Comparison of ENCODE assay signal across 31 cellular contexts in the genomic region with DNA sequence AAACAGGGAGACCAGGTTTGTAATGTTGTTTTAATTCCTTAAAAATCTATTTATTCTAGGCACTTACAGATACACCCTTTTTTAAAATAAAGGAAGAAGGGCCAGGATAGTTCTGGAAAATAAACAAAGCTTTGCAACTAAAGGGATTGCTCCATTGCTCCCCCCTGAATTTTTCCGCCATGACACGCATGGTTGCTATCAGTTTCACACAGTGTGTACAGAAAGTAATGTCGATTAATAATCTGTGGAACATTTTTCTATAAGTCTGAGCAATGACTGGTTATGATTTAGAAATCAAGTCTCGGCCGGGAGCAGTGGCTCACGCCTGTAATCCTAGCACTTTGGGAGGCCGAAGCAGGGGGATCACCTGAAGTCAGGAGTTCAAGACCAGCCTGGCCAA.
"Had no signal": no experiment of that assay in that cellular context is flagged by ENCODE, and none has a peak within 500 bp of the region (broad histone marks: within the 10 kb centered on the region; RNA-seq: fewer than 3 reads in every experiment).

No MANE protein-coding gene starts in this region.

- H3K27ac Mint-ChIP-seq: activated CD4-positive, alpha-beta T cell treated with anti-CD3 and anti-CD28 coated beads, Interleukin-2, amount 10 ng/mL, durations not matched to agents 24 days and 14 days; activated CD8-positive, alpha-beta T cell treated with anti-CD3 and anti-CD28 coated beads for 36 hours; activated naive CD4-positive, alpha-beta T cell treated with anti-CD3 and anti-CD28 coated beads for 36 hours; activated naive CD4-positive, alpha-beta T cell treated with anti-CD3 and anti-CD28 coated beads, Interleukin-2, amount 50 U/mL, for 72 hours; activated T-cell treated with anti-CD3 and anti-CD28 coated beads, Interleukin-2, amount 50 U/mL, for 72 hours; activated T-helper 2 cell treated with anti-CD3 and anti-CD28 coated beads, Interferon-gamma antibody, Interleukin-2, Interleukin-4, amounts not matched to agents 10 μg/mL and 5 μg/mL and 100 μg/mL, durations not matched to agents 14 hours and 24 hours and 36 hours; T-helper 1 cell treated with Interleukin-12 subunit alpha and Interleukin-12 subunit beta and Interleukin-4 antibody, amounts not matched to agents 30 μg/mL and 1 μg/mL, for 36 hours; T-helper 2 cell treated with Interferon-gamma antibody and Interleukin-4, amounts not matched to agents 5 μg/mL and 100 μg/mL, for 36 hours had no signal

- H3K4me3 ChIP-seq: adrenal gland, cardiac muscle cell, Peyer's patch, SJSA1 had no signal

- H3K27ac ChIP-seq: cardiac muscle cell, Peyer's patch, SJSA1 had no signal

- H3K4me1 ChIP-seq: Peyer's patch had no signal

- H3K27me3 ChIP-seq: adrenal gland, cardiac muscle cell, Peyer's patch, SJSA1 had no signal

- H3K4me2 ChIP-seq: SK-N-SH had no signal

- H3K9me3 Mint-ChIP-seq: activated CD4-positive, alpha-beta T cell treated with anti-CD3 and anti-CD28 coated beads, Interleukin-2, amount 10 ng/mL, durations not matched to agents 24 days and 14 days; activated CD8-positive, alpha-beta T cell treated with anti-CD3 and anti-CD28 coated beads for 36 hours; activated naive CD4-positive, alpha-beta T cell treated with anti-CD3 and anti-CD28 coated beads for 36 hours; activated naive CD4-positive, alpha-beta T cell treated with anti-CD3 and anti-CD28 coated beads, Interleukin-2, amount 50 U/mL, for 72 hours; activated T-cell treated with anti-CD3 and anti-CD28 coated beads, Interleukin-2, amount 50 U/mL, for 72 hours; activated T-helper 2 cell treated with anti-CD3 and anti-CD28 coated beads, Interferon-gamma antibody, Interleukin-2, Interleukin-4, amounts not matched to agents 10 μg/mL and 5 μg/mL and 100 μg/mL, durations not matched to agents 14 hours and 24 hours and 36 hours; brain; central memory CD8-positive, alpha-beta T cell; T-helper 1 cell treated with Interleukin-12 subunit alpha and Interleukin-12 subunit beta and Interleukin-4 antibody, amounts not matched to agents 30 μg/mL and 1 μg/mL, for 36 hours; T-helper 2 cell treated with Interferon-gamma antibody and Interleukin-4, amounts not matched to agents 5 μg/mL and 100 μg/mL, for 36 hours had no signal

- H3K36me3 ChIP-seq: adrenal gland, cardiac muscle cell, Peyer's patch, SJSA1 had no signal

- H3K27me3 Mint-ChIP-seq: brain had no signal

- H3K4me3 Mint-ChIP-seq: activated CD4-positive, alpha-beta T cell treated with anti-CD3 and anti-CD28 coated beads, Interleukin-2, amount 10 ng/mL, durations not matched to agents 24 days and 14 days; activated CD8-positive, alpha-beta T cell treated with anti-CD3 and anti-CD28 coated beads for 36 hours; activated naive CD4-positive, alpha-beta T cell treated with anti-CD3 and anti-CD28 coated beads for 36 hours; activated T-cell treated with anti-CD3 and anti-CD28 coated beads, Interleukin-2, amount 50 U/mL, for 72 hours; brain; central memory CD8-positive, alpha-beta T cell; T-helper 1 cell treated with Interleukin-12 subunit alpha and Interleukin-12 subunit beta and Interleukin-4 antibody, amounts not matched to agents 30 μg/mL and 1 μg/mL, for 36 hours; T-helper 2 cell treated with Interferon-gamma antibody and Interleukin-4, amounts not matched to agents 5 μg/mL and 100 μg/mL, for 36 hours had no signal

- DNase-seq: activated CD4-positive, alpha-beta T cell treated with anti-CD3 and anti-CD28 coated beads, Interleukin-2, amount 10 ng/mL, durations not matched to agents 24 days and 14 days; activated CD4-positive, alpha-beta T cell treated with anti-CD3 and anti-CD28 coated beads, Interleukin-2, amount 50 U/mL, for 4 hours; activated CD8-positive, alpha-beta T cell treated with anti-CD3 and anti-CD28 coated beads for 36 hours; activated gamma-delta T cell; activated naive CD4-positive, alpha-beta T cell treated with anti-CD3 and anti-CD28 coated beads for 36 hours; activated T-cell treated with anti-CD3 and anti-CD28 coated beads, Interleukin-2, amount 50 U/mL, for 1 hour; activated T-cell treated with anti-CD3 and anti-CD28 coated beads, Interleukin-2, amount 50 U/mL, for 72 hours; adrenal gland; anterior cingulate cortex; KG1; MM.1S; NCI-H1092; NCI-H1436 treated with DMSO at 0.1 percent for 48 hours; NCI-H1694 treated with DMSO at 0.1 percent for 48 hours; NCI-H2029; NCI-H345; NCI-H524 treated with DMSO at 0.1 percent for 48 hours; PC-3; Peyer's patch; RPMI8226; SHP77 treated with DMSO at 0.1 percent for 48 hours; SK-N-SH had no signal

- FAIRE-seq: TTC549 had no signal

- H3K9me3 ChIP-seq: adrenal gland, Peyer's patch, SJSA1, SK-N-SH had no signal

- H3K4me1 Mint-ChIP-seq: activated CD4-positive, alpha-beta T cell treated with anti-CD3 and anti-CD28 coated beads, Interleukin-2, amount 10 ng/mL, durations not matched to agents 24 days and 14 days; central memory CD8-positive, alpha-beta T cell had no signal

- H3K9me2 ChIP-seq: SK-N-SH had no signal

- ATAC-seq: activated CD8-positive, alpha-beta T cell treated with anti-CD3 and anti-CD28 coated beads for 36 hours; activated naive CD4-positive, alpha-beta T cell treated with anti-CD3 and anti-CD28 coated beads, Interleukin-2, amount 50 U/mL, for 72 hours; activated T-cell treated with anti-CD3 and anti-CD28 coated beads, Interleukin-2, amount 50 U/mL, for 72 hours; PC-3 had no signal

- H3K36me3 Mint-ChIP-seq: activated naive CD4-positive, alpha-beta T cell treated with anti-CD3 and anti-CD28 coated beads, Interleukin-2, amount 50 U/mL, for 72 hours had no signal
